Comparison of ENCODE assay signal across 17 cellular contexts in genomic region chr17:6947745-6948144, GRCh38. TPM values are rescaled to one million over a fixed set of nuclear protein-coding genes. Genes with fewer than 3 reads are reported as not detected.
DNase-seq lines count a peak whose midpoint lies in the region; ATAC-seq and TF ChIP-seq lines count a peak whose summit lies in the region.
"Had no signal": no experiment of that assay in that cellular context is flagged by ENCODE, and none has a peak within 500 bp of the region (broad histone marks: within the 10 kb centered on the region; RNA-seq: fewer than 3 reads in every experiment).

No MANE protein-coding gene starts in this region.

- TF ChIP-seq RAD21 in SK-N-SH (IDR thresholded peaks at IDR 0.05; ENCODE audit: low read length) = no peak

- H3F3A ChIP-seq in SK-N-SH (replicated peaks; ENCODE audit: insufficient read depth) = no peaks in the 10 kb centered on the region

- no peak for ATAC-seq in SK-N-SH treated with all-trans-retinoic acid at 6 μM for 48 hours
- no peak for ATAC-seq in stimulated activated naive CD8-positive, alpha-beta T cell treated with anti-CD3 and anti-CD28 coated beads, Interleukin-15, Interleukin-2, amounts not matched to agents 100 U/mL and 50 U/mL, for 24 hours
- no peak for ATAC-seq in activated T-helper 17 cell treated with anti-CD3 and anti-CD28 coated beads, Interleukin-2, amount 50 U/mL, for 72 hours (replicated peaks)
- no peak for ATAC-seq in stimulated activated effector memory CD8-positive, alpha-beta T cell treated with anti-CD3 and anti-CD28 coated beads, Interleukin-12 subunit alpha, Interleukin-12 subunit beta, amount 100 ng/mL, for 72 hours

- POLR2A ChIA-PET in SK-N-SH (lab: Yijun Ruan, JAX) = no interaction called here

- WGBS in SK-N-SH (ENCODE audit: low lambda C conversion rate) = 60% methylated on average over 2 of the region's 2 CpGs

- no peaks in the 10 kb centered on the region for H3K9me3 Mint-ChIP-seq in stimulated activated naive CD8-positive, alpha-beta T cell treated with anti-CD3 and anti-CD28 coated beads, Interleukin-15, Interleukin-2, amounts not matched to agents 100 ng/mL and 50 ng/mL, for 24 hours
- H3K9me3 Mint-ChIP-seq in activated T-helper 17 cell treated with anti-CD3 and anti-CD28 coated beads, Interleukin-2, amount 50 U/mL, for 72 hours = no peaks in the 10 kb centered on the region
- H3K9me3 Mint-ChIP-seq in stimulated activated effector memory CD8-positive, alpha-beta T cell treated with anti-CD3 and anti-CD28 coated beads, Interleukin-12 subunit alpha, Interleukin-12 subunit beta, amount 100 ng/mL, for 72 hours = no peaks in the 10 kb centered on the region
- H3K9me3 Mint-ChIP-seq: CD4-positive, alpha-beta T cell; H9 had no signal

- H3K27ac Mint-ChIP-seq in stimulated activated naive CD8-positive, alpha-beta T cell treated with anti-CD3 and anti-CD28 coated beads, Interleukin-15, Interleukin-2, amounts not matched to agents 100 ng/mL and 50 ng/mL, for 24 hours = peak overlapping the region; percentile 84
- H3K27ac Mint-ChIP-seq in activated T-helper 17 cell treated with anti-CD3 and anti-CD28 coated beads, Interleukin-2, amount 50 U/mL, for 72 hours = peak overlapping the region; percentile 65
- peak overlapping the region; percentile 75 for H3K27ac Mint-ChIP-seq in stimulated activated effector memory CD8-positive, alpha-beta T cell treated with anti-CD3 and anti-CD28 coated beads, Interleukin-12 subunit alpha, Interleukin-12 subunit beta, amount 100 ng/mL, for 72 hours
- H3K27ac Mint-ChIP-seq: CD4-positive, alpha-beta T cell; H9 had no signal

- no peaks in the 10 kb centered on the region for H3K79me2 ChIP-seq in SK-N-SH (ENCODE audit: insufficient read depth)

- in situ Hi-C loops in HAP-1 (cut with MboI; ENCODE audit: low sequenced_read_pairs) = no loop called here

- H3K4me2 ChIP-seq in SK-N-SH = no peak overlapping the region

- CTCF ChIA-PET in SK-N-SH (lab: Yijun Ruan, JAX) = interaction anchor here (1.1 to 1.4 kb wide), 2 partner anchors 34 to 37 kb away, joined by 3 to 4 read pairs; no protein-coding TSS in a partner anchor

- peaks cover 2% of the 10 kb centered on the region for H3K27me3 Mint-ChIP-seq in stimulated activated naive CD8-positive, alpha-beta T cell treated with anti-CD3 and anti-CD28 coated beads, Interleukin-15, Interleukin-2, amounts not matched to agents 100 ng/mL and 50 ng/mL, for 24 hours
- H3K27me3 Mint-ChIP-seq in activated T-helper 17 cell treated with anti-CD3 and anti-CD28 coated beads, Interleukin-2, amount 50 U/mL, for 72 hours = no peaks in the 10 kb centered on the region
- H3K27me3 Mint-ChIP-seq: CD4-positive, alpha-beta T cell had no signal

- H3K4me1 ChIP-seq in SK-N-SH (ENCODE audit: control insufficient read depth in 1 of 2, insufficient read depth in 2 of 2, low read depth in 1 of 2, low read length in 1 of 2) (no peaks in the 10 kb centered on the region), HAP-1 (no peaks in the 10 kb centered on the region), right atrium auricular region (no peaks in the 10 kb centered on the region)

- DNase-seq in SK-N-SH (no peak), HAP-1 (ENCODE audit: low spot score in 2 of 2) (no peak), right atrium auricular region (ENCODE audit: low spot score) (no peak)
- DNase-seq in stimulated activated naive CD8-positive, alpha-beta T cell treated with anti-CD3 and anti-CD28 coated beads, Interleukin-15, Interleukin-2, amounts not matched to agents 100 U/mL and 50 U/mL, for 24 hours = no peak
- no peak for DNase-seq in stimulated activated effector memory CD8-positive, alpha-beta T cell treated with anti-CD3 and anti-CD28 coated beads, Interleukin-12 subunit alpha, Interleukin-12 subunit beta, amount 100 ng/mL, for 72 hours (ENCODE audit: low spot score in 2 of 2)
- DNase-seq: 8988T; AML-193; C1 segment of cervical spinal cord; Calu3; CD4-positive, alpha-beta T cell; DMS 273 treated with DMSO at 0.1 percent for 48 hours; GOT3; H9 had no signal

- TF ChIP-seq CTCF in SK-N-SH (IDR thresholded peaks at IDR 0.05) (no peak), right atrium auricular region (IDR thresholded peaks at IDR 0.05) (no peak)

- H3K27me3 ChIP-seq in SK-N-SH (ENCODE audit: insufficient read depth) = no peaks in the 10 kb centered on the region; the same call in 1 of the 2 replicates
- H3K27me3 ChIP-seq in HAP-1 (ENCODE audit: low read depth) = 0 out of 2 replicates have a peak, but pooled peaks cover 2% of the 10 kb centered on the region
- H3K27me3 ChIP-seq in right atrium auricular region = no peaks in the 10 kb centered on the region

- no peak for TF ChIP-seq EP300 in SK-N-SH (IDR thresholded peaks at IDR 0.05; ENCODE audit: borderline replicate concordance in 1 of 2, low read depth in 1 of 2, low read length in 1 of 2)

- H3K9me2 ChIP-seq in SK-N-SH = no peaks in the 10 kb centered on the region

- H3K36me3 Mint-ChIP-seq in stimulated activated naive CD8-positive, alpha-beta T cell treated with anti-CD3 and anti-CD28 coated beads, Interleukin-15, Interleukin-2, amounts not matched to agents 100 ng/mL and 50 ng/mL, for 24 hours (ENCODE audit: low read depth) = no peaks in the 10 kb centered on the region
- H3K36me3 Mint-ChIP-seq in activated T-helper 17 cell treated with anti-CD3 and anti-CD28 coated beads, Interleukin-2, amount 50 U/mL, for 72 hours (ENCODE audit: low read depth) = no peaks in the 10 kb centered on the region
- H3K36me3 Mint-ChIP-seq in stimulated activated effector memory CD8-positive, alpha-beta T cell treated with anti-CD3 and anti-CD28 coated beads, Interleukin-12 subunit alpha, Interleukin-12 subunit beta, amount 100 ng/mL, for 72 hours = no peaks in the 10 kb centered on the region

- H3K4me3 ChIP-seq in SK-N-SH (ENCODE audit: low read depth in 2 of 2, low read length in 1 of 2) (no peak overlapping the region), HAP-1 (no peak overlapping the region), right atrium auricular region (no peak overlapping the region)

- no peaks in the 10 kb centered on the region for H4K20me1 ChIP-seq in SK-N-SH (ENCODE audit: insufficient read depth)

- H3K36me3 ChIP-seq in SK-N-SH (replicated peaks in 1 of 2; ENCODE audit: control insufficient read depth in 1 of 2, insufficient read depth in 2 of 2, low read length in 1 of 2) = no peaks in the 10 kb centered on the region
- no peaks in the 10 kb centered on the region for H3K36me3 ChIP-seq in HAP-1 (replicated peaks)
- no peaks in the 10 kb centered on the region for H3K36me3 ChIP-seq in right atrium auricular region

- H3K9ac ChIP-seq in SK-N-SH = no peak overlapping the region

- H3K4me3 Mint-ChIP-seq in stimulated activated naive CD8-positive, alpha-beta T cell treated with anti-CD3 and anti-CD28 coated beads, Interleukin-15, Interleukin-2, amounts not matched to agents 100 ng/mL and 50 ng/mL, for 24 hours = no peak overlapping the region
- H3K4me3 Mint-ChIP-seq in activated T-helper 17 cell treated with anti-CD3 and anti-CD28 coated beads, Interleukin-2, amount 50 U/mL, for 72 hours = no peak overlapping the region
- no peak overlapping the region for H3K4me3 Mint-ChIP-seq in stimulated activated effector memory CD8-positive, alpha-beta T cell treated with anti-CD3 and anti-CD28 coated beads, Interleukin-12 subunit alpha, Interleukin-12 subunit beta, amount 100 ng/mL, for 72 hours
- H3K4me3 Mint-ChIP-seq: CD4-positive, alpha-beta T cell; H9 had no signal

- H3K4me1 Mint-ChIP-seq in stimulated activated naive CD8-positive, alpha-beta T cell treated with anti-CD3 and anti-CD28 coated beads, Interleukin-15, Interleukin-2, amounts not matched to agents 100 ng/mL and 50 ng/mL, for 24 hours (ENCODE audit: low read depth) = peaks cover 15% of the 10 kb centered on the region
- H3K4me1 Mint-ChIP-seq in activated T-helper 17 cell treated with anti-CD3 and anti-CD28 coated beads, Interleukin-2, amount 50 U/mL, for 72 hours = no peaks in the 10 kb centered on the region
- H3K4me1 Mint-ChIP-seq in stimulated activated effector memory CD8-positive, alpha-beta T cell treated with anti-CD3 and anti-CD28 coated beads, Interleukin-12 subunit alpha, Interleukin-12 subunit beta, amount 100 ng/mL, for 72 hours = peaks cover 9% of the 10 kb centered on the region
- H3K4me1 Mint-ChIP-seq: H9 had no signal

- peak overlapping the region; percentile 12; the same call in 1 of the 2 replicates for H2AFZ ChIP-seq in SK-N-SH (ENCODE audit: low read depth)

- H3K27ac ChIP-seq in SK-N-SH (ENCODE audit: low read depth in 2 of 2, low read length in 1 of 2) = no peak overlapping the region
- no peak overlapping the region for H3K27ac ChIP-seq in right atrium auricular region

- no peaks in the 10 kb centered on the region for H3K9me3 ChIP-seq in SK-N-SH
- no peaks in the 10 kb centered on the region for H3K9me3 ChIP-seq in HAP-1
- H3K9me3 ChIP-seq in right atrium auricular region = no peaks in the 10 kb centered on the region

TF ChIP-seq in SK-N-SH treated with all-trans-retinoic acid at 6 μM for 48 hours, 23 proteins besides CTCF, POLR2A, EP300 and RAD21 (continues in another document):
- TF ChIP-seq, protein P1, sequence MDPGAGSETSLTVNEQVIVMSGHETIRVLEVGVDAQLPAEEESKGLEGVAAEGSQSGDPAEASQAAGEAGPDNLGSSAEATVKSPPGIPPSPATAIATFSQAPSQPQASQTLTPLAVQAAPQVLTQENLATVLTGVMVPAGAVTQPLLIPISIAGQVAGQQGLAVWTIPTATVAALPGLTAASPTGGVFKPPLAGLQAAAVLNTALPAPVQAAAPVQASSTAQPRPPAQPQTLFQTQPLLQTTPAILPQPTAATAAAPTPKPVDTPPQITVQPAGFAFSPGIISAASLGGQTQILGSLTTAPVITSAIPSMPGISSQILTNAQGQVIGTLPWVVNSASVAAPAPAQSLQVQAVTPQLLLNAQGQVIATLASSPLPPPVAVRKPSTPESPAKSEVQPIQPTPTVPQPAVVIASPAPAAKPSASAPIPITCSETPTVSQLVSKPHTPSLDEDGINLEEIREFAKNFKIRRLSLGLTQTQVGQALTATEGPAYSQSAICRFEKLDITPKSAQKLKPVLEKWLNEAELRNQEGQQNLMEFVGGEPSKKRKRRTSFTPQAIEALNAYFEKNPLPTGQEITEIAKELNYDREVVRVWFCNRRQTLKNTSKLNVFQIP (CRISPR knock-in tag; IDR thresholded peaks at IDR 0.05; ENCODE audit: borderline replicate concordance, low read depth) = no peak
- no peak for TF ChIP-seq ZFP30 (CRISPR knock-in tag; IDR thresholded peaks at IDR 0.05)

RNA-seq across cellular contexts. Expression of gene ALOX12, which starts 48.1 kb away (rescaled TPM):
- not detected in 2 replicates for polyA plus RNA-seq in SK-N-SH (2012; rRNA removed)
- not detected in 2 replicates for polyA plus RNA-seq in SK-N-SH (2012; cell fraction: cytosol; rRNA removed)
- polyA plus RNA-seq in SK-N-SH (2012; cell fraction: nucleus; rRNA removed) = not detected in 2 replicates
- total RNA-seq in activated T-helper 17 cell treated with anti-CD3 and anti-CD28 coated beads, Interleukin-2, amount 50 U/mL, for 72 hours = not detected
- under 1 TPM in 1 of 2 donors, not detected in 1; 0.47 TPM for total RNA-seq in right atrium auricular region
- total RNA-seq: Calu3; CD4-positive, alpha-beta T cell; Daoy had no signal
